In genomic region chr4:143555676-143556075, GRCh38 we compare ENCODE assay signal across 18 cellular contexts.
"Had no signal": no experiment of that assay in that cellular context is flagged by ENCODE, and none has a peak within 500 bp of the region (broad histone marks: within the 10 kb centered on the region; RNA-seq: fewer than 3 reads in every experiment).

No MANE protein-coding gene starts in this region.

- H3K36me3 ChIP-seq: colonic mucosa had no signal

- H3K4me3 ChIP-seq: ascending aorta, colonic mucosa, gastroesophageal sphincter, left ventricle myocardium inferior, SJCRH30, transverse colon had no signal

- H3K27me3 ChIP-seq: ascending aorta, colonic mucosa, gastroesophageal sphincter, SJCRH30, transverse colon had no signal

- H3K4me3 Mint-ChIP-seq: activated CD4-positive, alpha-beta memory T cell treated with anti-CD3 and anti-CD28 coated beads, Interleukin-2, amount 10 ng/mL, durations not matched to agents 7 days and 5 days; natural killer cell had no signal

- H3K27me3 Mint-ChIP-seq: activated CD4-positive, alpha-beta memory T cell treated with anti-CD3 and anti-CD28 coated beads, Interleukin-2, amount 10 ng/mL, durations not matched to agents 7 days and 5 days had no signal

- H3K9me3 Mint-ChIP-seq: activated CD4-positive, alpha-beta memory T cell treated with anti-CD3 and anti-CD28 coated beads, Interleukin-2, amount 10 ng/mL, durations not matched to agents 7 days and 5 days; natural killer cell had no signal

- H3K27ac Mint-ChIP-seq: activated CD4-positive, alpha-beta memory T cell treated with anti-CD3 and anti-CD28 coated beads, Interleukin-2, amount 10 ng/mL, durations not matched to agents 7 days and 5 days had no signal

- H3K9ac ChIP-seq: parathyroid adenoma had no signal

- H3K4me1 ChIP-seq: ascending aorta, colonic mucosa, parathyroid adenoma, SJCRH30 had no signal

- H3K27ac ChIP-seq: ascending aorta, colonic mucosa, gastroesophageal sphincter, left ventricle myocardium inferior, neutrophil, parathyroid adenoma, SJCRH30, transverse colon had no signal

- H2AFZ ChIP-seq: parathyroid adenoma had no signal

- FAIRE-seq: endothelial cell of umbilical vein, keratinocyte had no signal

- H3K9me3 ChIP-seq: ascending aorta, colonic mucosa, gastroesophageal sphincter, left ventricle myocardium inferior, neutrophil, SJCRH30, transverse colon had no signal

- ATAC-seq: gastroesophageal sphincter, natural killer cell had no signal

- H3K79me2 ChIP-seq: parathyroid adenoma had no signal

- DNase-seq: activated CD4-positive, alpha-beta memory T cell treated with anti-CD3 and anti-CD28 coated beads, Interleukin-2, amount 10 ng/mL, durations not matched to agents 7 days and 5 days; activated CD4-positive, alpha-beta T cell treated with anti-CD3 and anti-CD28 coated beads for 4 hours; activated gamma-delta T cell; colonic mucosa; left ventricle myocardium inferior; mesenchymal stem cell; natural killer cell; retina; SJCRH30; stimulated activated CD4-positive, alpha-beta T cell treated with anti-CD3 and anti-CD28 coated beads, Interleukin-4, amount 100 ng/mL, for 24 hours; stimulated activated naive CD8-positive, alpha-beta T cell treated with anti-CD3 and anti-CD28 coated beads, Interleukin-15, Interleukin-2, amounts not matched to agents 100 U/mL and 50 U/mL, for 24 hours; transverse colon had no signal
